1 cellular context compared by ENCODE assay signal in genomic region chr17:46943218-46943510, GRCh38.
A peak's percentile ranks its signal among the peaks of the same experiment; 100 is the strongest.
TF ChIP-seq lines count a peak whose summit lies in the region.

No MANE protein-coding gene starts in this region.

TF ChIP-seq in H1, 55 proteins besides CTCF, POLR2A, EP300 and RAD21:
- TF ChIP-seq FOSL1 (IDR thresholded peaks at IDR 0.05; ENCODE audit: insufficient read depth, low read depth, low read length) (no peak), SP1 (IDR thresholded peaks at IDR 0.05; ENCODE audit: low read depth, low read length) (no peak), JUN (IDR thresholded peaks at IDR 0.05; ENCODE audit: low read depth, low read length) (no peak), ATF2 (IDR thresholded peaks at IDR 0.05; ENCODE audit: low read length) (no peak), EGR1 (IDR thresholded peaks at IDR 0.05; ENCODE audit: borderline replicate concordance, low read depth, low read length) (no peak), SP4 (IDR thresholded peaks at IDR 0.05; ENCODE audit: low read length) (no peak), ASH2L (IDR thresholded peaks at IDR 0.05; ENCODE audit: low read length) (peak; percentile 29), ATF3 (IDR thresholded peaks at IDR 0.05; ENCODE audit: insufficient read depth, low read depth, low read length) (no peak)
